Comparison of ENCODE assay signal across 1 cellular context in the genomic region with DNA sequence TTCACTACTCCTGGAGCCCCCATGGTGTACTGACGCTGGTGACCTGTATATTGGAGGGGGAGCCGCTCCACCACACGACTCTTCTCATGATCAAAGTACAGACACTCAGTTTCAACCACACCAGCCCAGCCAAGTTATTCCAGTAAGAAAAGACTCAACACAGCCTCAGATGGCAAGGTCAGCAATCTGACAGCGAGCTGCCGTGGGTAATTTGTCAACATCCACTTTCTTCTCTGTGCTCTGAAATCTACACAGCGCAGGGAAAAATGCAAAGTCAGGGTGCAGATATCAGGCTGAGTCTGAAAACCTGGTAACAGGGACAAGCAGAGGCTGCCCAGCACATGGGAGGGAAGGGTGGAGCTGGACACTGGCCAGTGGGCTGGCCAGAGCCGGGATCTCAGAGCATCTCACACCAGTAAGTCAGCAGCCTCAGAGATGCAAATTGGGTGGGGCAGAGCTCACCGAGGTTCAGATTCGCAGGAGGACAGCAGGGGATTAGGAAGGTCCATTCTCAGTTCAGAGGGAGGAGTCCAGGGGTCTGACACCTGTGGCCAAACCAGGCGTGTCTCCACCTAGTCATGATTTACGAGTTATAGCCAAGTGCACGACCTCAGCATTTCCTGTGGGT.
TF ChIP-seq lines count a peak whose summit lies in the region.

No MANE protein-coding gene starts in this region.

TF ChIP-seq in IMR-90, 13 proteins besides CTCF, POLR2A, EP300 and RAD21 (continued from another document):
- no peak for TF ChIP-seq MXI1 (IDR thresholded peaks at IDR 0.05; ENCODE audit: borderline replicate concordance, low read depth, low read length)
- TF ChIP-seq RCOR1 (IDR thresholded peaks at IDR 0.05; ENCODE audit: insufficient replicate concordance, low read length) = no peak
- no peak for TF ChIP-seq CHD1 (IDR thresholded peaks at IDR 0.05; ENCODE audit: low read depth, low read length)
TF ChIP-seq in IMR-90: peak in this region for 0.
